Comparison of ENCODE assay signal across 9 cellular contexts in genomic region chr17:18181358-18181757, GRCh38. TPM values are rescaled to one million over a fixed set of nuclear protein-coding genes. Genes with fewer than 3 reads are reported as not detected.
DNase-seq lines count a peak whose midpoint lies in the region; ATAC-seq and TF ChIP-seq lines count a peak whose summit lies in the region.
"Had no signal": no experiment of that assay in that cellular context is flagged by ENCODE, and none has a peak within 500 bp of the region (broad histone marks: within the 10 kb centered on the region; RNA-seq: fewer than 3 reads in every experiment).

No MANE protein-coding gene starts in this region.

- CTCF ChIA-PET in activated CD4-positive, alpha-beta T cell treated with anti-CD3 and anti-CD28 coated beads, Interleukin-2, amount 10 ng/mL, durations not matched to agents 7 days and 5 days (lab: Charles Lee), result interaction anchor here (0.5 to 1.5 kb wide), 5 partner anchors 16 to 1674 kb away, joined by 3 to 4 read pairs (median 3); no protein-coding TSS in a partner anchor
- CTCF ChIA-PET in activated naive CD4-positive, alpha-beta T cell treated with anti-CD3 and anti-CD28 coated beads, Interleukin-2, amount 10 ng/mL, durations not matched to agents 7 days and 5 days (lab: Charles Lee), result interaction anchor here (0.6 to 2.1 kb wide), 4 partner anchors 10 to 853 kb away, joined by 3 to 5 read pairs (median 4); no protein-coding TSS in a partner anchor
- CTCF ChIA-PET in HEK293T (lab: Yijun Ruan, JAX), result interaction anchor here (1.1 kb wide), 1 partner anchor 28 kb away, joined by 3 read pairs; no protein-coding TSS in a partner anchor
- CTCF ChIA-PET in OCI-LY7 (lab: Charles Lee; ENCODE audit: unreplicated experiment), result no interaction called here

- no peaks in the 10 kb centered on the region for H3K9me3 ChIP-seq in muscle layer of duodenum (ENCODE audit: control insufficient read depth in 1 of 2, low read length in 2 of 2)
- no peaks in the 10 kb centered on the region for H3K9me3 ChIP-seq in OCI-LY7 (ENCODE audit: low read length)

- H3K36me3 Mint-ChIP-seq in activated CD4-positive, alpha-beta T cell treated with anti-CD3 and anti-CD28 coated beads, Interleukin-2, amount 10 ng/mL, durations not matched to agents 7 days and 5 days (ENCODE audit: low read depth), result peaks cover 15% of the 10 kb centered on the region
- peaks cover 23% of the 10 kb centered on the region for H3K36me3 Mint-ChIP-seq in activated naive CD4-positive, alpha-beta T cell treated with anti-CD3 and anti-CD28 coated beads, Interleukin-2, amount 10 ng/mL, durations not matched to agents 7 days and 5 days

- H3K36me3 ChIP-seq in muscle layer of duodenum (ENCODE audit: control insufficient read depth in 1 of 2, insufficient read depth in 2 of 2, low read length in 2 of 2), result peaks cover 0 to 9% of the 10 kb centered on the region in 2 donors
- H3K36me3 ChIP-seq in OCI-LY7 (ENCODE audit: insufficient read depth, low read length), result peaks cover 18% of the 10 kb centered on the region

- peaks cover 26% of the 10 kb centered on the region for H3K79me2 ChIP-seq in OCI-LY7 (ENCODE audit: insufficient read depth, low read depth, low read length)

- no peaks in the 10 kb centered on the region for H3K9me2 ChIP-seq in OCI-LY7 (ENCODE audit: insufficient read depth, low read length)

- no peak for TF ChIP-seq CTCF in OCI-LY7 (conservative IDR thresholded peaks at IDR 0.05; ENCODE audit: low read length)

- no peak overlapping the region for H3K4me2 ChIP-seq in OCI-LY7 (ENCODE audit: low read length)

- H3K4me1 Mint-ChIP-seq in activated CD4-positive, alpha-beta T cell treated with anti-CD3 and anti-CD28 coated beads, Interleukin-2, amount 10 ng/mL, durations not matched to agents 7 days and 5 days, result peaks cover 32% of the 10 kb centered on the region
- H3K4me1 Mint-ChIP-seq in activated naive CD4-positive, alpha-beta T cell treated with anti-CD3 and anti-CD28 coated beads, Interleukin-2, amount 10 ng/mL, durations not matched to agents 7 days and 5 days, result peaks cover 33% of the 10 kb centered on the region
- H3K4me1 Mint-ChIP-seq in stimulated activated naive CD8-positive, alpha-beta T cell treated with anti-CD3 and anti-CD28 coated beads, Interleukin-15, amount 100 ng/mL, for 72 hours, result peaks cover 47% of the 10 kb centered on the region

- H3K4me3 Mint-ChIP-seq in activated CD4-positive, alpha-beta T cell treated with anti-CD3 and anti-CD28 coated beads, Interleukin-2, amount 10 ng/mL, durations not matched to agents 7 days and 5 days, result peak overlapping the region; percentile 96
- H3K4me3 Mint-ChIP-seq in activated naive CD4-positive, alpha-beta T cell treated with anti-CD3 and anti-CD28 coated beads, Interleukin-2, amount 10 ng/mL, durations not matched to agents 7 days and 5 days, result peak overlapping the region; percentile 93
- H3K4me3 Mint-ChIP-seq in stimulated activated naive CD8-positive, alpha-beta T cell treated with anti-CD3 and anti-CD28 coated beads, Interleukin-15, amount 100 ng/mL, for 72 hours, result peak overlapping the region; percentile 90 to 98

- H4K20me1 ChIP-seq in OCI-LY7 (ENCODE audit: insufficient read depth, low read length), result peaks cover 16% of the 10 kb centered on the region

- H2AFZ ChIP-seq in OCI-LY7 (ENCODE audit: low read length), result no peak overlapping the region

- no peaks in the 10 kb centered on the region for H3K27me3 ChIP-seq in muscle layer of duodenum (ENCODE audit: low read depth, low read length)

- H3K27ac ChIP-seq in muscle layer of duodenum (ENCODE audit: low read length) (peak overlapping the region; percentile 88), OCI-LY7 (ENCODE audit: low read depth, low read length, poor library complexity, severe bottlenecking) (no peak overlapping the region)

- ATAC-seq in stimulated activated naive CD8-positive, alpha-beta T cell treated with anti-CD3 and anti-CD28 coated beads, Interleukin-15, amount 100 ng/mL, for 72 hours, result no peak
- ATAC-seq in HG03039 (IDR thresholded peaks at IDR 0.05; ENCODE audit: unreplicated experiment), result no peak

- DNase-seq in activated CD4-positive, alpha-beta T cell treated with anti-CD3 and anti-CD28 coated beads, Interleukin-2, amount 10 ng/mL, durations not matched to agents 7 days and 5 days, result no peak
- DNase-seq in activated CD4-positive, alpha-beta T cell treated with anti-CD3 and anti-CD28 coated beads for 1 hour, result no peak
- no peak for DNase-seq in activated naive CD4-positive, alpha-beta T cell treated with anti-CD3 and anti-CD28 coated beads, Interleukin-2, amount 10 ng/mL, durations not matched to agents 7 days and 5 days
- DNase-seq in stimulated activated naive CD8-positive, alpha-beta T cell treated with anti-CD3 and anti-CD28 coated beads, Interleukin-15, amount 100 ng/mL, for 72 hours, result peak; percentile 27 to 49
- no peak for DNase-seq in HEK293T (ENCODE audit: extremely low spot score)
- no peak for DNase-seq in OCI-LY7 (ENCODE audit: low spot score)
- DNase-seq: NCI-H82 had no signal

- H3K4me1 ChIP-seq in muscle layer of duodenum (ENCODE audit: control insufficient read depth in 1 of 2, insufficient read depth in 2 of 2, low read length in 2 of 2), result peaks cover 0 to 22% of the 10 kb centered on the region in 2 donors
- peaks cover 14% of the 10 kb centered on the region for H3K4me1 ChIP-seq in OCI-LY7 (ENCODE audit: insufficient read depth, low read length, poor library complexity, severe bottlenecking)

- H3K4me3 ChIP-seq in muscle layer of duodenum (ENCODE audit: low read depth in 1 of 2, low read length in 2 of 2) (no peak overlapping the region), OCI-LY7 (ENCODE audit: low read depth, low read length, poor library complexity, severe bottlenecking) (no peak overlapping the region)

- intact Hi-C loops in OCI-LY7 (cut with micrococcal nuclease; ENCODE audit: unreplicated experiment), result no loop called here

- H3K27ac Mint-ChIP-seq in activated CD4-positive, alpha-beta T cell treated with anti-CD3 and anti-CD28 coated beads, Interleukin-2, amount 10 ng/mL, durations not matched to agents 7 days and 5 days, result peak overlapping the region; percentile 96
- H3K27ac Mint-ChIP-seq in activated naive CD4-positive, alpha-beta T cell treated with anti-CD3 and anti-CD28 coated beads, Interleukin-2, amount 10 ng/mL, durations not matched to agents 7 days and 5 days, result peak overlapping the region; percentile 99
- H3K27ac Mint-ChIP-seq in stimulated activated naive CD8-positive, alpha-beta T cell treated with anti-CD3 and anti-CD28 coated beads, Interleukin-15, amount 100 ng/mL, for 72 hours, result peak overlapping the region; percentile 88 to 98

- POLR2A ChIA-PET in activated CD4-positive, alpha-beta T cell treated with anti-CD3 and anti-CD28 coated beads, Interleukin-2, amount 10 ng/mL, durations not matched to agents 7 days and 5 days (lab: Charles Lee), result no interaction called here
- POLR2A ChIA-PET in HEK293T (lab: Yijun Ruan, JAX) (interaction anchor here (3.6 to 5.1 kb wide), 4 partner anchors 10 to 34 kb away, joined by 11 to 57 read pairs (median 36); no protein-coding TSS in a partner anchor), OCI-LY7 (lab: Charles Lee) (no interaction called here)

- H3K9me3 Mint-ChIP-seq in activated CD4-positive, alpha-beta T cell treated with anti-CD3 and anti-CD28 coated beads, Interleukin-2, amount 10 ng/mL, durations not matched to agents 7 days and 5 days, result no peaks in the 10 kb centered on the region
- no peaks in the 10 kb centered on the region for H3K9me3 Mint-ChIP-seq in activated naive CD4-positive, alpha-beta T cell treated with anti-CD3 and anti-CD28 coated beads, Interleukin-2, amount 10 ng/mL, durations not matched to agents 7 days and 5 days
- no peaks in the 10 kb centered on the region for H3K9me3 Mint-ChIP-seq in stimulated activated naive CD8-positive, alpha-beta T cell treated with anti-CD3 and anti-CD28 coated beads, Interleukin-15, amount 100 ng/mL, for 72 hours

- H3K27me3 Mint-ChIP-seq in activated CD4-positive, alpha-beta T cell treated with anti-CD3 and anti-CD28 coated beads, Interleukin-2, amount 10 ng/mL, durations not matched to agents 7 days and 5 days, result no peaks in the 10 kb centered on the region
- H3K27me3 Mint-ChIP-seq in activated naive CD4-positive, alpha-beta T cell treated with anti-CD3 and anti-CD28 coated beads, Interleukin-2, amount 10 ng/mL, durations not matched to agents 7 days and 5 days, result no peaks in the 10 kb centered on the region
- H3K27me3 Mint-ChIP-seq in stimulated activated naive CD8-positive, alpha-beta T cell treated with anti-CD3 and anti-CD28 coated beads, Interleukin-15, amount 100 ng/mL, for 72 hours, result no peaks in the 10 kb centered on the region

- no TSS peak for BruUV-seq in OCI-LY7 (replicated peaks; lab: Mats Ljungman, UMichigan)

TF ChIP-seq in HEK293T, 16 proteins besides CTCF, POLR2A, EP300 and RAD21:
- TF ChIP-seq SUZ12 (IDR thresholded peaks at IDR 0.05) (no peak), BHLHE40 (IDR thresholded peaks at IDR 0.05; ENCODE audit: borderline replicate concordance) (no peak)

RNA-seq across cellular contexts. Expression of gene ALKBH5, which starts 2.3 kb away (rescaled TPM):
- total RNA-seq in activated CD4-positive, alpha-beta T cell treated with anti-CD3 and anti-CD28 coated beads, Interleukin-2, amount 10 ng/mL, durations not matched to agents 7 days and 5 days, result 100 to 1,000 TPM in 1 of 2 experiments, 10 to 100 TPM in 1; 98.2 to 102 TPM
- total RNA-seq in OCI-LY7 (2014; rRNA removed; shearing (Covaris generic)), result 99.3 and 100 TPM in 2 replicates
- 120 and 125 TPM in 2 replicates for total RNA-seq in OCI-LY7 (2022)

RNA-seq across cellular contexts. Expression of gene LLGL1, which starts 44.1 kb away (rescaled TPM):
- total RNA-seq in activated CD4-positive, alpha-beta T cell treated with anti-CD3 and anti-CD28 coated beads, Interleukin-2, amount 10 ng/mL, durations not matched to agents 7 days and 5 days, result 10 to 100 TPM; 24.7 to 24.9 TPM
- total RNA-seq in OCI-LY7 (2014; rRNA removed; shearing (Covaris generic)), result 11.9 and 14.1 TPM in 2 replicates
- 19.9 and 20.8 TPM in 2 replicates for total RNA-seq in OCI-LY7 (2022)

Comparison
In these comparisons a context has a peak if more than half of its experiments do, and no peak if none do; other contexts are left out.
1. DNase-seq: peak in stimulated activated naive CD8-positive, alpha-beta T cell treated with anti-CD3 and anti-CD28 coated beads, Interleukin-15, amount 100 ng/mL, for 72 hours (2 of 2); none in activated CD4-positive, alpha-beta T cell treated with anti-CD3 and anti-CD28 coated beads, Interleukin-2, amount 10 ng/mL, durations not matched to agents 7 days and 5 days (single experiment), activated CD4-positive, alpha-beta T cell treated with anti-CD3 and anti-CD28 coated beads for 1 hour (single experiment), activated naive CD4-positive, alpha-beta T cell treated with anti-CD3 and anti-CD28 coated beads, Interleukin-2, amount 10 ng/mL, durations not matched to agents 7 days and 5 days (single experiment), HEK293T (single experiment) and OCI-LY7 (single experiment).
2. Peak in every context shown above with its lines, with median percentiles within 50 percentile points of each other: H3K27ac Mint-ChIP-seq and H3K4me3 Mint-ChIP-seq.